In genomic region chr13:27423333-27423732, GRCh38 we compare ENCODE assay signal across 1 cellular context.
TF ChIP-seq lines count a peak whose summit lies in the region.

No MANE protein-coding gene starts in this region.

TF ChIP-seq in IMR-90, 13 proteins besides CTCF, POLR2A, EP300 and RAD21 (continued from another document):
- no peak for TF ChIP-seq MAZ (IDR thresholded peaks at IDR 0.05; ENCODE audit: borderline replicate concordance, low read depth, low read length)
- TF ChIP-seq CHD1 (IDR thresholded peaks at IDR 0.05; ENCODE audit: low read depth, low read length), result no peak
- TF ChIP-seq MAFK (IDR thresholded peaks at IDR 0.05; ENCODE audit: low read depth, low read length), result no peak
